In the genomic region with DNA sequence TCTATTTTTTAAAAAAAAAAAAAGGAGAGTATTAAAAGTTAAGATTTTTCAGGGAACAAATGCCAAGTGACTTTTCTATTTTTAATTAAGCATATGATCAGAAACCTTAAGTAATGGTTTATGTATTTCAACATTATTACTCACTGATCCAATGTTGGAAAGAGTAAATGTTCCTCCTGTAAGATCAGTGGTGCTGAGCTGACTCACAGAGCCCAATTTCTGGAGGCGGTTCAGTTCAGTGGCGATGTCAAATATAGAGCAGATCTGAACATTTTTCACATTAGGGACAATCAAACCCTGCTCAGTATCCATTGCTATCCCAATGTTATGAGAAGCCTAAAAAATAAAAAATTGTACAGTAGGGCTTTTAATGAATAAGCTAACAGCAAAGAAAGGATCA, we compare ENCODE assay signal across 9 cellular contexts. TPM values are rescaled to one million over a fixed set of nuclear protein-coding genes. Genes with fewer than 3 reads are reported as not detected.
"Had no signal": no experiment of that assay in that cellular context is flagged by ENCODE, and none has a peak within 500 bp of the region (broad histone marks: within the 10 kb centered on the region; RNA-seq: fewer than 3 reads in every experiment).

No MANE protein-coding gene starts in this region.

- H2AFZ ChIP-seq: GM23248, GM23338 had no signal

- ATAC-seq: GM23338, HCT116 had no signal

- H3K9me3 ChIP-seq: HAP-1 had no signal

- H3K27ac ChIP-seq: GM23248 had no signal

- DNase-seq: GM23248, GOT3, H7, H9, HCEC 1CT, HFFc6 had no signal

- H3K4me1 ChIP-seq: HAP-1 had no signal

- H3K4me2 ChIP-seq: GM23338 had no signal

- H3K4me3 ChIP-seq: GM23248, GM23338, HAP-1 had no signal

- H3K9ac ChIP-seq: GM23248 had no signal

RNA-seq across cellular contexts. Expression of gene LRRC39, which starts 28.2 kb away (rescaled TPM):
- total RNA-seq: GM23248 had no signal
